ENCODE assay signal across 8 cellular contexts in the genomic region with DNA sequence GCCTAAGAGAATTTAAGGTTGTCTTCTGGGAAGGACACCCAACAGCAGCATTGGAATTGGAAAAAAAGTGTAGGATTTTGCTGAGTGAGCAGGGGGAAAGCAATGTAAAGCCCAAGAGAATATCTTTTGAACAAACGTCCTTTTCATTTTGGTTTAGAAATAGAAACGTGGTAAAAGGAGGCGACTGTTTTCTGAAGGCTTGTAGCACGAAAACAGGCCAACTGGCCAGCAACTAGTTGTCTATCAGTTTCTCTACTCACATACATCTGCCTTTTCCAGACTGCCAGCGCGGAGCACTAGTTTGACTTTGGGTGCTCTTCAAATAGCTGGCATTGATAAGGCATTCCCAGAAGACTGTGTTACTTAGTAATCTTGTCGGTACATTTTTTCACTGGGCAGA. TPM values are rescaled to one million over a fixed set of nuclear protein-coding genes. Genes with fewer than 3 reads are reported as not detected.
DNase-seq lines count a peak whose midpoint lies in the region; ATAC-seq, FAIRE-seq and TF ChIP-seq lines count a peak whose summit lies in the region.

No MANE protein-coding gene starts in this region.

- no peaks in the 10 kb centered on the region for H3K9me3 ChIP-seq in BLaER1 treated with 17β-estradiol and CSF1 and Interleukin-3, amounts not matched to agents 10 nM and 100 nM (replicated peaks in 1 of 11)
- H3K9me3 ChIP-seq in NT2/D1 (ENCODE audit: insufficient read depth, low read length) (no peaks in the 10 kb centered on the region), H1 (ENCODE audit: insufficient read depth in 2 of 2, low read depth in 1 of 2, low read length in 1 of 2) (no peaks in the 10 kb centered on the region), neural cell (ENCODE audit: low read length) (no peaks in the 10 kb centered on the region)

- H3K4me3 ChIP-seq in BLaER1 treated with 17β-estradiol and CSF1 and Interleukin-3, amounts not matched to agents 10 nM and 100 nM = peak overlapping the region; percentile 77 to 98 (median 91)
- H3K4me3 ChIP-seq in NT2/D1 (ENCODE audit: insufficient read length, low read depth) (peak overlapping the region; percentile 80), H1 (ENCODE audit: extremely low read depth in 1 of 4, insufficient read depth in 2 of 4, low read depth in 3 of 4, low read length in 4 of 4) (peak overlapping the region; percentile 57 to 74 (median 72); a peak in 7 of 8 replicates), neural cell (ENCODE audit: low read length) (peak overlapping the region; percentile 76)

- H3K27ac ChIP-seq in BLaER1 treated with 17β-estradiol and CSF1 and Interleukin-3, amounts not matched to agents 10 nM and 100 nM = peak overlapping the region in 10 of 11 experiments; percentile 92 to 99 (median 97); a peak in 20 of 22 replicates
- no peak overlapping the region for H3K27ac ChIP-seq in H1 (ENCODE audit: low read depth, low read length)
- H3K27ac ChIP-seq in neural cell (ENCODE audit: low read length) = no peak overlapping the region

- TF ChIP-seq RAD21 in H1 (IDR thresholded peaks at IDR 0.05 in 1 of 2, conservative IDR thresholded peaks at IDR 0.05 in 1 of 2; ENCODE audit: low read depth in 2 of 2, low read length in 2 of 2) = no peak
- no peak for TF ChIP-seq RAD21 in neural cell (conservative IDR thresholded peaks at IDR 0.05)

- H2BK15ac ChIP-seq in H1 (ENCODE audit: low read length) = no peak overlapping the region

- FAIRE-seq in H1 (lab: Jason Lieb, UNC) = no peak

- no peaks in the 10 kb centered on the region for H3K79me1 ChIP-seq in H1 (ENCODE audit: low read depth, low read length)

- peaks cover 18% of the 10 kb centered on the region for H3K23me2 ChIP-seq in H1 (ENCODE audit: low read depth, low read length)

- H2AFZ ChIP-seq in H1 (ENCODE audit: low read length) (0 out of 2 replicates have a peak overlapping the region, but pooled peaks have one; percentile 79), neural cell (ENCODE audit: low read depth, low read length) (no peak overlapping the region)

- no peak overlapping the region for H3K56ac ChIP-seq in H1 (replicated peaks; ENCODE audit: insufficient read length, low read depth, low read length)

- no peaks in the 10 kb centered on the region for H3K27me3 ChIP-seq in BLaER1 treated with 17β-estradiol and CSF1 and Interleukin-3, amounts not matched to agents 10 nM and 100 nM
- H3K27me3 ChIP-seq in NT2/D1 (ENCODE audit: insufficient read depth, insufficient read length) = peaks cover 23% of the 10 kb centered on the region
- H3K27me3 ChIP-seq in H1 (replicated peaks in 1 of 4; ENCODE audit: control insufficient read depth in 3 of 4, extremely low read depth in 1 of 4, insufficient read depth in 3 of 4, low read length in 3 of 4) = peaks cover 0 to 23% (median 18%) of the 10 kb centered on the region in 4 experiments; a peak in 5 of 7 replicates
- peaks cover 17% of the 10 kb centered on the region for H3K27me3 ChIP-seq in neural cell (ENCODE audit: insufficient read depth, low read depth, low read length)

- H3K9ac ChIP-seq in BLaER1 treated with 17β-estradiol and CSF1 and Interleukin-3, amounts not matched to agents 10 nM and 100 nM = peak overlapping the region; percentile 91 to 99 (median 98); a peak in 21 of 22 replicates
- peak overlapping the region; percentile 87 for H3K9ac ChIP-seq in NT2/D1 (ENCODE audit: insufficient read length, low read depth)
- peak overlapping the region in 1 of 4 experiments; percentile 1; a peak in 1 of 7 replicates for H3K9ac ChIP-seq in H1 (replicated peaks in 1 of 4; ENCODE audit: extremely low read depth in 1 of 4, low read depth in 3 of 4, low read length in 3 of 4)
- H3K9ac ChIP-seq in neural cell (ENCODE audit: low read length) = no peak overlapping the region

- no peaks in the 10 kb centered on the region for H3K79me2 ChIP-seq in H1 (ENCODE audit: control insufficient read depth in 1 of 2, insufficient read depth in 2 of 2, low read length in 2 of 2)
- H3K79me2 ChIP-seq in neural cell (replicated peaks; ENCODE audit: insufficient read depth, low read length) = no peaks in the 10 kb centered on the region

- H3K18ac ChIP-seq in H1 (ENCODE audit: extremely low read depth, low read length) = no peak overlapping the region

- no peak overlapping the region for H2BK5ac ChIP-seq in H1 (ENCODE audit: low read depth, low read length)

- H3K36me3 ChIP-seq in BLaER1 treated with 17β-estradiol and CSF1 and Interleukin-3, amounts not matched to agents 10 nM and 100 nM = peaks cover 7 to 54% (median 27%) of the 10 kb centered on the region in 11 experiments; a peak in 16 of 22 replicates
- H3K36me3 ChIP-seq in NT2/D1 (ENCODE audit: insufficient read depth, insufficient read length, low read length) = no peaks in the 10 kb centered on the region
- H3K36me3 ChIP-seq in H1 (ENCODE audit: control insufficient read depth in 2 of 4, insufficient read depth in 4 of 4, low read length in 3 of 4) = no peaks in the 10 kb centered on the region
- no peaks in the 10 kb centered on the region for H3K36me3 ChIP-seq in neural cell (ENCODE audit: insufficient read depth, low read length)

- H3F3A ChIP-seq in neural cell (ENCODE audit: insufficient read depth, low read length, poor library complexity, severe bottlenecking) = no peaks in the 10 kb centered on the region

- no peaks in the 10 kb centered on the region for H3K9me2 ChIP-seq in neural cell (ENCODE audit: insufficient read depth, low read length)

- no peak for ATAC-seq in GM19397 (IDR thresholded peaks at IDR 0.05; ENCODE audit: unreplicated experiment)
- no peak for ATAC-seq in omental fat pad (ENCODE audit: low FRiP score)
- no peak for ATAC-seq in HG02571 (IDR thresholded peaks at IDR 0.05; ENCODE audit: unreplicated experiment)
- ATAC-seq in GM19395 (IDR thresholded peaks at IDR 0.05; ENCODE audit: unreplicated experiment) = no peak

- no peak overlapping the region for H3K14ac ChIP-seq in H1 (ENCODE audit: insufficient read length)

- CTCF ChIA-PET in H1 (lab: Charles Lee; ENCODE audit: partially characterized antibody) = interaction anchor here (0.7 to 9.7 kb wide), 7 partner anchors 8 to 132 kb away, joined by 3 to 101 read pairs (median 3); no protein-coding TSS in a partner anchor

- H4K8ac ChIP-seq in H1 (ENCODE audit: extremely low read depth, insufficient read depth, low read length) = no peak overlapping the region

- TF ChIP-seq POLR2A in H1 (IDR thresholded peaks at IDR 0.05; ENCODE audit: control extremely low read depth in 1 of 2, low read depth in 2 of 2, low read length in 2 of 2) = no peak

- no peak overlapping the region for H2BK12ac ChIP-seq in H1 (ENCODE audit: low read depth, low read length)

- H3K4me2 ChIP-seq in BLaER1 treated with 17β-estradiol and CSF1 and Interleukin-3, amounts not matched to agents 10 nM and 100 nM = peak overlapping the region; percentile 85 to 98 (median 90)
- H3K4me2 ChIP-seq in H1 (ENCODE audit: insufficient read depth in 1 of 2, low read depth in 2 of 2, low read length in 2 of 2) (peak overlapping the region; percentile 85 to 88), neural cell (ENCODE audit: low read length) (peak overlapping the region; percentile 49)

- no peak overlapping the region for H2AK5ac ChIP-seq in H1 (ENCODE audit: low read depth, low read length)

- peaks cover 34 to 52% (median 44%) of the 10 kb centered on the region in 10 experiments for H3K4me1 ChIP-seq in BLaER1 treated with 17β-estradiol and CSF1 and Interleukin-3, amounts not matched to agents 10 nM and 100 nM
- no peaks in the 10 kb centered on the region for H3K4me1 ChIP-seq in NT2/D1 (ENCODE audit: insufficient read depth, insufficient read length)
- peaks cover 0 to 10% (median 7%) of the 10 kb centered on the region in 4 experiments; a peak in 5 of 7 replicates for H3K4me1 ChIP-seq in H1 (replicated peaks in 1 of 4; ENCODE audit: control insufficient read depth in 3 of 4, insufficient read depth in 4 of 4, low read length in 3 of 4)

- POLR2A ChIA-PET in H1 (lab: Charles Lee; ENCODE audit: partially characterized antibody) = interaction anchor here (1.3 to 1.9 kb wide), 2 partner anchors 11 to 131 kb away, joined by 4 read pairs; no protein-coding TSS in a partner anchor

- H2BK120ac ChIP-seq in H1 (replicated peaks; ENCODE audit: low read depth, low read length) = no peak overlapping the region

- no peak overlapping the region for H4K91ac ChIP-seq in H1 (replicated peaks; ENCODE audit: insufficient read length, low read length)

- H4K20me1 ChIP-seq in BLaER1 treated with 17β-estradiol and CSF1 and Interleukin-3, amounts not matched to agents 10 nM and 100 nM = peaks cover 12 to 20% (median 14%) of the 10 kb centered on the region in 11 experiments; a peak in 19 of 22 replicates
- H4K20me1 ChIP-seq in H1 (replicated peaks in 1 of 2; ENCODE audit: control insufficient read depth in 1 of 2, insufficient read depth in 2 of 2, low read length in 2 of 2) (no peaks in the 10 kb centered on the region), neural cell (ENCODE audit: insufficient read depth) (no peaks in the 10 kb centered on the region)

- no peak overlapping the region for H4K5ac ChIP-seq in H1 (ENCODE audit: insufficient read length, low read depth, low read length)

- WGBS in H1 (ENCODE audit: extremely low coverage in 1 of 2, insufficient coverage in 1 of 2, insufficient read length in 1 of 2, insufficient replicate concordance in 2 of 2, low coverage in 1 of 2, low lambda C conversion rate in 2 of 2, missing lambda C conversion rate in 1 of 2), 2 experiments = 72% methylated on average over 7 of the region's 7 CpGs; no CpG with 5 or more reads in 1 of the 2 experiments

- TF ChIP-seq CTCF in H1 (IDR thresholded peaks at IDR 0.05; ENCODE audit: control extremely low read depth in 1 of 3, insufficient read depth in 1 of 3, low read depth in 1 of 3, low read length in 3 of 3) (no peak), neural cell (IDR thresholded peaks at IDR 0.05; ENCODE audit: poor library complexity, severe bottlenecking) (no peak), omental fat pad (IDR thresholded peaks at IDR 0.05) (no peak)

- no peak overlapping the region for H3K23ac ChIP-seq in H1 (ENCODE audit: insufficient read length)

- TF ChIP-seq EP300 in H1 (IDR thresholded peaks at IDR 0.05; ENCODE audit: borderline replicate concordance in 1 of 2, low read depth in 2 of 2, low read length in 2 of 2) (no peak), neural cell (conservative IDR thresholded peaks at IDR 0.05; ENCODE audit: poor library complexity, severe bottlenecking) (no peak)

- DNase-seq in NT2/D1 (ENCODE audit: low read depth, low spot score) = no peak
- no peak for DNase-seq in H1 (ENCODE audit: low read depth in 1 of 2, low spot score in 2 of 2)
- no peak for DNase-seq in omental fat pad (ENCODE audit: low spot score)

- no peak overlapping the region for H2BK20ac ChIP-seq in H1 (ENCODE audit: low read length)

- H3K4ac ChIP-seq in H1 (replicated peaks; ENCODE audit: insufficient read length, low read depth, low read length) = no peak overlapping the region

RNA-seq across cellular contexts. Expression of a gene that starts 1.2 kb away (rescaled TPM):
- total RNA-seq in H1 (2021; fragmentation: NEBNext Ultra II Directional; extraction: Animal tissue kit (Norgen Biotek cat#: 25700)) = 2.1 and 2.5 TPM in 2 replicates
- polyA plus RNA-seq in H1 (2011; rRNA removed) (0.93 and 1.1 TPM in 2 replicates), neural cell (0.68 and 0.78 TPM in 2 replicates)
- 1.4 TPM for polyA plus RNA-seq in H1 (2011; cell fraction: cytosol; rRNA removed)
- 0.86 TPM for polyA plus RNA-seq in H1 (2011; cell fraction: nucleus; rRNA removed)
- polyA plus RNA-seq in H1 (2012, experiment 1 of 2) = 0.81 to 1.8 TPM (median 1.1 TPM) in 4 replicates
- polyA plus RNA-seq in H1 (2012, experiment 2 of 2) = 0.16 TPM
- polyA plus RNA-seq in H1 (2013, experiment 1 of 2) = 2.0 TPM
- 2.2 TPM for polyA plus RNA-seq in H1 (2013, experiment 2 of 2)
- 2.2 and 2.4 TPM in 2 replicates for polyA minus RNA-seq in H1 (2011; rRNA and poly(A)+ RNA removed)
- polyA minus RNA-seq in H1 (2011; cell fraction: cytosol; rRNA and poly(A)+ RNA removed) = 1.2 TPM
- polyA minus RNA-seq in H1 (2011; cell fraction: nucleus; rRNA and poly(A)+ RNA removed) = 1.8 TPM
- polyA minus RNA-seq in neural cell = 2.4 and 2.8 TPM in 2 replicates
- total RNA-seq in omental fat pad = 10 to 100 TPM; 10.9 to 39.4 (median 19.3) TPM

Comparison
In these comparisons a context has a peak if more than half of its experiments do, and no peak if none do; other contexts are left out.
1. H3K27ac ChIP-seq: peak in BLaER1 treated with 17β-estradiol and CSF1 and Interleukin-3, amounts not matched to agents 10 nM and 100 nM (10 of 11); none in H1 (single experiment) and neural cell (single experiment).
2. Peak in every context shown above with its lines, with median percentiles within 50 percentile points of each other: H3K4me2 ChIP-seq and H3K4me3 ChIP-seq.